ENCODE assay signal across 19 cellular contexts in the genomic region with DNA sequence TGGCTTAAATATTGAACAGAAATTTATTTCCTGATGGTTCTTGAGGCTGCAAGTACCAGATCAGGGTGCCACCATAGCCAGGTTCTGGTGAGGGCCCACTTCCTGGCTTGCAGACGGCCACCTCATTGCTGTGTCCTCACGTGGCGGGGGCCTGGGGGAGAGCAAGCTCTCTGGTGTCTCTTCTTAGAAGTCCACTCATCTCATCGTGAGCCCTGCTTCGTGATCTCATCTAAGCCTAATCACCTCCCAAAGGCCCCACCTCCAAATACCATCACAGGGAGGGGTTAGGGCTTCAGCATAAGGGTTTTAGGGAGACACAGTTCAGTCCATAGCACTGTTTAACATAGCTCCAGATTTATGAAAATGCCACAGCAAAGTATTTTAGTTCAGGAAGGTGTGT.
"Had no signal": no experiment of that assay in that cellular context is flagged by ENCODE, and none has a peak within 500 bp of the region (broad histone marks: within the 10 kb centered on the region; RNA-seq: fewer than 3 reads in every experiment).

No MANE protein-coding gene starts in this region.

- H3K4me3 ChIP-seq: colonic mucosa, gastrocnemius medialis, heart right ventricle, suprapubic skin, tibial artery, upper lobe of left lung, vagina had no signal

- H3K36me3 ChIP-seq: colonic mucosa had no signal

- ATAC-seq: gastrocnemius medialis; heart right ventricle; left cardiac atrium; natural killer cell; right cardiac atrium; stimulated activated effector memory CD8-positive, alpha-beta T cell treated with anti-CD3 and anti-CD28 coated beads, Interleukin-12 subunit alpha, Interleukin-12 subunit beta, amount 100 ng/mL, for 72 hours; stimulated activated naive CD8-positive, alpha-beta T cell treated with anti-CD3 and anti-CD28 coated beads, Interleukin-15, Interleukin-2, amounts not matched to agents 100 U/mL and 50 U/mL, for 24 hours had no signal

- H3K27ac ChIP-seq: colonic mucosa, gastrocnemius medialis, heart right ventricle, suprapubic skin, tibial artery, upper lobe of left lung, vagina had no signal

- DNase-seq: cerebellar nuclear complex; colonic mucosa; effector CD4-positive, alpha-beta T cell; endodermal cell; gastrocnemius medialis; heart right ventricle; kidney; left cardiac atrium; mammary epithelial cell; natural killer cell; right cardiac atrium; stimulated activated CD4-positive, alpha-beta T cell treated with anti-CD3 and anti-CD28 coated beads, Interleukin-4, amount 100 ng/mL, for 1 hour; stimulated activated CD8-positive, alpha-beta memory T cell treated with anti-CD3 and anti-CD28 coated beads, Interleukin-4, amount 100 ng/mL, for 48 hours; stimulated activated naive CD8-positive, alpha-beta T cell treated with anti-CD3 and anti-CD28 coated beads, Interleukin-15, Interleukin-2, amounts not matched to agents 100 U/mL and 50 U/mL, for 24 hours; upper lobe of left lung had no signal

- H3K27me3 ChIP-seq: colonic mucosa, gastrocnemius medialis, heart right ventricle, suprapubic skin, tibial artery, upper lobe of left lung, vagina had no signal

- H3K4me1 ChIP-seq: colonic mucosa, heart right ventricle, suprapubic skin, tibial artery, upper lobe of left lung had no signal

- H3K9me3 ChIP-seq: colonic mucosa, gastrocnemius medialis, heart right ventricle, suprapubic skin, tibial artery, upper lobe of left lung, vagina had no signal
